12 cellular contexts compared by ENCODE assay signal in genomic region chr9:35520404-35520790, GRCh38. TPM values are rescaled to one million over a fixed set of nuclear protein-coding genes. Genes with fewer than 3 reads are reported as not detected.
A peak's percentile ranks its signal among the peaks of the same experiment; 100 is the strongest.
DNase-seq lines count a peak whose midpoint lies in the region; ATAC-seq and TF ChIP-seq lines count a peak whose summit lies in the region.
"Had no signal": no experiment of that assay in that cellular context is flagged by ENCODE, and none has a peak within 500 bp of the region (broad histone marks: within the 10 kb centered on the region; RNA-seq: fewer than 3 reads in every experiment).

No MANE protein-coding gene starts in this region.

- peak overlapping the region; percentile 93 for H3K18ac ChIP-seq in trophoblast cell (ENCODE audit: low read length)

- no peak overlapping the region for H2AFZ ChIP-seq in trophoblast cell (ENCODE audit: insufficient read depth, low read length, poor library complexity)

- H3K27ac ChIP-seq in left ventricle myocardium inferior (replicated peaks), result peak overlapping the region; percentile 85
- H3K27ac ChIP-seq in trophoblast cell (ENCODE audit: low read depth, low read length), result peak overlapping the region; percentile 98

- peak overlapping the region; percentile 79 for H2BK5ac ChIP-seq in trophoblast cell (ENCODE audit: low read depth, low read length, poor library complexity)

- H3K23ac ChIP-seq in trophoblast cell (ENCODE audit: low read length), result no peak overlapping the region

- intact Hi-C loops in left ventricle myocardium inferior (cut with micrococcal nuclease) (no loop called here), left cardiac atrium (cut with DNase I) (no loop called here), left ventricle myocardium superior (cut with micrococcal nuclease) (no loop called here)

- H3K27me3 ChIP-seq in left ventricle myocardium inferior (ENCODE audit: low read depth) (no peaks in the 10 kb centered on the region), trophoblast cell (ENCODE audit: insufficient read depth, low read length) (no peaks in the 10 kb centered on the region)
- H3K27me3 ChIP-seq: testis had no signal

- H3K4me2 ChIP-seq in trophoblast cell (ENCODE audit: low read length), result no peak overlapping the region

- H3K9me3 ChIP-seq in left ventricle myocardium inferior (replicated peaks), result no peaks in the 10 kb centered on the region
- H3K9me3 ChIP-seq in trophoblast cell (ENCODE audit: insufficient read depth, low read depth, low read length), result no peaks in the 10 kb centered on the region
- H3K9me3 ChIP-seq: testis had no signal

- peak overlapping the region; percentile 70 for H4K8ac ChIP-seq in trophoblast cell (ENCODE audit: low read depth, low read length)

- peaks cover 2% of the 10 kb centered on the region for H3K79me2 ChIP-seq in trophoblast cell (ENCODE audit: control insufficient read depth, insufficient read depth, low read length, poor library complexity)

- no peak for TF ChIP-seq CTCF in left ventricle myocardium inferior (IDR thresholded peaks at IDR 0.05; ENCODE audit: borderline replicate concordance)

- H3K4me1 ChIP-seq in left ventricle myocardium inferior, result peaks cover 80% of the 10 kb centered on the region
- peaks cover 32 to 49% of the 10 kb centered on the region in 2 experiments for H3K4me1 ChIP-seq in trophoblast cell (ENCODE audit: control insufficient read depth in 1 of 2, insufficient read depth in 2 of 2, low read length in 2 of 2)

- H4K91ac ChIP-seq in trophoblast cell (ENCODE audit: low read depth, low read length), result peak overlapping the region; percentile 98

- no peaks in the 10 kb centered on the region for H3K36me3 ChIP-seq in left ventricle myocardium inferior
- H3K36me3 ChIP-seq in trophoblast cell (ENCODE audit: control insufficient read depth in 1 of 2, insufficient read depth in 2 of 2, low read length in 2 of 2), result no peaks in the 10 kb centered on the region

- no CpG with 5 or more reads among the region's 1 CpG for WGBS in trophoblast cell (ENCODE audit: extremely low coverage, insufficient coverage, insufficient read length)

- peak overlapping the region; percentile 53 for H3K4ac ChIP-seq in trophoblast cell (ENCODE audit: low read depth, low read length)

- peak overlapping the region; percentile 83 for H2AK5ac ChIP-seq in trophoblast cell (ENCODE audit: low read length)

- ATAC-seq in left cardiac atrium, result no peak
- ATAC-seq in left ventricle myocardium superior, result peak; percentile 2
- ATAC-seq in GM21367 (IDR thresholded peaks at IDR 0.05; ENCODE audit: unreplicated experiment), result no peak

- no peak overlapping the region for H3K9ac ChIP-seq in trophoblast cell (ENCODE audit: low read length)

- H4K12ac ChIP-seq in trophoblast cell (ENCODE audit: low read depth, low read length), result no peak overlapping the region

- peak overlapping the region; percentile 76 for H3K14ac ChIP-seq in trophoblast cell (ENCODE audit: low read length)

- H2BK120ac ChIP-seq in trophoblast cell (ENCODE audit: insufficient read depth, low read length, poor library complexity), result peak overlapping the region; percentile 96

- peak overlapping the region; percentile 80 for H2BK12ac ChIP-seq in trophoblast cell (ENCODE audit: low read length)

- DNase-seq in left ventricle myocardium inferior (no peak), left cardiac atrium (no peak), left ventricle myocardium superior (no peak), trophoblast cell (peak; percentile 64 to 69), NCI-H524 treated with DMSO at 0.1 percent for 48 hours (lab: John Stamatoyannopoulos, UW) (no peak), ureter (ENCODE audit: low spot score) (no peak)
- DNase-seq in activated CD8-positive, alpha-beta memory T cell treated with anti-CD3 and anti-CD28 coated beads, Interleukin-2, amount 50 U/mL, for 4 hours, result no peak
- DNase-seq: activated T-cell treated with anti-CD3 and anti-CD28 coated beads for 4 hours, naive B cell, NCI-H1930, testis had no signal

- no peak overlapping the region for H3K4me3 ChIP-seq in left ventricle myocardium inferior
- no peak overlapping the region for H3K4me3 ChIP-seq in trophoblast cell (ENCODE audit: low read depth, low read length)
- H3K4me3 ChIP-seq: testis had no signal

- H3K79me1 ChIP-seq in trophoblast cell (ENCODE audit: low read length), result peaks cover 30% of the 10 kb centered on the region

RNA-seq across cellular contexts. Expression of gene RUSC2, which starts 30.5 kb away (rescaled TPM):
- 27.5 TPM for total RNA-seq in left ventricle myocardium inferior
- total RNA-seq in left cardiac atrium, result 10 to 100 TPM; 32.2 to 43.0 TPM
- 30.3 TPM for total RNA-seq in left ventricle myocardium superior
- 8.5 and 9.1 TPM in 2 replicates for polyA plus RNA-seq in trophoblast cell (2013)
- total RNA-seq in ureter, result 29.8 TPM

Comparison
In these comparisons a context has a peak if more than half of its experiments do, and no peak if none do; other contexts are left out.
1. DNase-seq: peak in trophoblast cell (2 of 2); none in left ventricle myocardium inferior (single experiment), left cardiac atrium (single experiment), left ventricle myocardium superior (single experiment), activated CD8-positive, alpha-beta memory T cell treated with anti-CD3 and anti-CD28 coated beads, Interleukin-2, amount 50 U/mL, for 4 hours (single experiment), NCI-H524 treated with DMSO at 0.1 percent for 48 hours (single experiment) and ureter (single experiment).